Comparison of ENCODE assay signal across 16 cellular contexts in the genomic region with DNA sequence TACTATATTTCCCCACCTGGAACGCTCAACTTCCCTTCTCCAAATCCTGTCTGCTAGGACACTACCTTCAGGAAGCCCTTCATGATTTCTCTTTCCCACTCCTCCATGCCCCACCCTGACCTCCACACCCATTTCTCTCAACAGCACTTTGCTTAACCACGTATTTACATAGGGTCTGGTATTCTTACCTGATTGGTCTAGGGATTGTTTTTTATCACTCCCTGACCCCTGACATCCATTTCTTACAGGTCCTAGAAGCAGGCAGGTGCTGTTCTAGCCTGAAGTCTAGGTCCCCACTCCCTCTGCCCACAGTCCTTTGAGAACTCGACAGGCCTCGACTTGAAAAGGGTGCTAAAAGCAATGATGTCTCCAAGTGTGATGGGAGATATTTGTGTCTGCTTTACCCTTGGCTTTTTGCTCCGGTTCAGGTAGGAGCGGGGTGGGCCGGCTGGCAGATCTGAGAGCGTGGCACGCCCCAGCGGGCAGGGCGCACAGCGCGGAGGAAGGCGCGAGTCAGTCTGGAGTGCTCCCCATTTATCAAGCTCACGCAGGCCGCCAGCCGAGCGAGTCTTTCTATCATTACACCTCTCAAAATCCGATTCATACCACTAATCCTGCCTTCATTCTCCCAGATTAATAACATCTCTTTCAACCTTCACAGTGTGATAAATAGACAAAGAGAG. TPM values are rescaled to one million over a fixed set of nuclear protein-coding genes. Genes with fewer than 3 reads are reported as not detected.
DNase-seq lines count a peak whose midpoint lies in the region; ATAC-seq and TF ChIP-seq lines count a peak whose summit lies in the region.
"Had no signal": no experiment of that assay in that cellular context is flagged by ENCODE, and none has a peak within 500 bp of the region (broad histone marks: within the 10 kb centered on the region; RNA-seq: fewer than 3 reads in every experiment).

No MANE protein-coding gene starts in this region.

- H3K79me2 ChIP-seq in GM23338 (replicated peaks; ENCODE audit: insufficient read depth): peaks cover 3% of the 10 kb centered on the region; the same call in 1 of the 2 replicates

- peak overlapping the region; percentile 18 for H3K4me2 ChIP-seq in GM23338

- H3K9me3 Mint-ChIP-seq in GM23338 (no peaks in the 10 kb centered on the region), endothelial cell (ENCODE audit: unreplicated experiment) (no peaks in the 10 kb centered on the region)
- H3K9me3 Mint-ChIP-seq: activated naive CD8-positive, alpha-beta T cell treated with anti-CD3 and anti-CD28 coated beads for 36 hours had no signal

- peak overlapping the region; percentile 11 for H3K9ac ChIP-seq in rectal smooth muscle tissue (ENCODE audit: low read length)

- no peak overlapping the region for H3K4me3 ChIP-seq in GM23338
- H3K4me3 ChIP-seq in rectal smooth muscle tissue (ENCODE audit: low read length): peak overlapping the region; percentile 28
- H3K4me3 ChIP-seq: body of pancreas had no signal

- H3K36me3 Mint-ChIP-seq in GM23338 (ENCODE audit: low read depth) (no peaks in the 10 kb centered on the region; the same call in 2 of the 3 replicates), endothelial cell (ENCODE audit: low read depth, unreplicated experiment) (peaks cover 13% of the 10 kb centered on the region)

- H3K4me1 Mint-ChIP-seq in GM23338 (peaks cover 76% of the 10 kb centered on the region), endothelial cell (ENCODE audit: unreplicated experiment) (peaks cover 40% of the 10 kb centered on the region)

- H3K27me3 ChIP-seq in GM23338 (ENCODE audit: insufficient read depth): no peaks in the 10 kb centered on the region
- H3K27me3 ChIP-seq in rectal smooth muscle tissue (ENCODE audit: control insufficient read depth, insufficient read depth, low read length): no peaks in the 10 kb centered on the region
- H3K27me3 ChIP-seq: body of pancreas had no signal

- H3K4me3 Mint-ChIP-seq in GM23338: peak overlapping the region; percentile 33
- no peak overlapping the region for H3K4me3 Mint-ChIP-seq in endothelial cell (ENCODE audit: unreplicated experiment)
- H3K4me3 Mint-ChIP-seq: activated naive CD8-positive, alpha-beta T cell treated with anti-CD3 and anti-CD28 coated beads for 36 hours had no signal

- H3K27ac ChIP-seq in GM23338 (ENCODE audit: low read depth) (peak overlapping the region; percentile 72; the same call in 1 of the 2 replicates), rectal smooth muscle tissue (ENCODE audit: low read depth, low read length) (no peak overlapping the region)
- H3K27ac ChIP-seq: body of pancreas had no signal

- no peak for DNase-seq in GM23338 (ENCODE audit: low spot score)
- peak; percentile 97 for DNase-seq in NCI-H510A (lab: John Stamatoyannopoulos, UW)
- no peak for DNase-seq in endothelial cell (ENCODE audit: low spot score)
- DNase-seq in amygdala (lab: John Stamatoyannopoulos, UW): no peak
- DNase-seq in 8988T: no peak
- no peak for DNase-seq in NCI-H2081 treated with DMSO at 0.1 percent for 48 hours (lab: John Stamatoyannopoulos, UW)
- DNase-seq: activated CD4-positive, CD25-positive, alpha-beta regulatory T cell; activated naive CD8-positive, alpha-beta T cell treated with anti-CD3 and anti-CD28 coated beads for 36 hours; body of pancreas; midbrain; NCI-H1694 treated with DMSO at 0.1 percent for 48 hours; NCI-H524; stimulated activated CD4-positive, alpha-beta T cell treated with anti-CD3 and anti-CD28 coated beads, Interleukin-2, amount 100 ng/mL, for 24 hours; T-helper 2 cell had no signal

- ATAC-seq in GM23338 (peak; percentile 31), HG02798 (IDR thresholded peaks at IDR 0.05; ENCODE audit: poor library complexity, unreplicated experiment) (no peak)
- ATAC-seq: body of pancreas had no signal

- H3K27me3 Mint-ChIP-seq in GM23338 (ENCODE audit: insufficient read depth, low read depth, poor library complexity): peaks cover 16% of the 10 kb centered on the region
- H3K27me3 Mint-ChIP-seq in endothelial cell (ENCODE audit: unreplicated experiment): peaks cover 10% of the 10 kb centered on the region
- H3K27me3 Mint-ChIP-seq: activated naive CD8-positive, alpha-beta T cell treated with anti-CD3 and anti-CD28 coated beads for 36 hours had no signal

- no peaks in the 10 kb centered on the region for H3F3A ChIP-seq in GM23338 (replicated peaks; ENCODE audit: low read depth)

- H3K36me3 ChIP-seq in GM23338 (ENCODE audit: insufficient read depth) (no peaks in the 10 kb centered on the region), rectal smooth muscle tissue (ENCODE audit: control insufficient read depth, insufficient read depth, low read length) (no peaks in the 10 kb centered on the region)

- TF ChIP-seq CTCF in GM23338 (conservative IDR thresholded peaks at IDR 0.05; ENCODE audit: low read depth in 2 of 2): no peak
- no peak for TF ChIP-seq CTCF in endothelial cell (IDR thresholded peaks at IDR 0.05; ENCODE audit: unreplicated experiment)

- peak overlapping the region; percentile 50; the same call in 1 of the 2 replicates for H3K27ac Mint-ChIP-seq in GM23338
- peak overlapping the region; percentile 11 for H3K27ac Mint-ChIP-seq in endothelial cell (ENCODE audit: unreplicated experiment)
- H3K27ac Mint-ChIP-seq: activated naive CD8-positive, alpha-beta T cell treated with anti-CD3 and anti-CD28 coated beads for 36 hours had no signal

- peaks cover 24% of the 10 kb centered on the region for H3K4me1 ChIP-seq in GM23338 (ENCODE audit: insufficient read depth)
- no peaks in the 10 kb centered on the region for H3K4me1 ChIP-seq in rectal smooth muscle tissue (ENCODE audit: control insufficient read depth, insufficient read depth, low read length)
- H3K4me1 ChIP-seq: body of pancreas had no signal

- no peak overlapping the region for H2AFZ ChIP-seq in GM23338

- no peaks in the 10 kb centered on the region for H3K9me2 ChIP-seq in GM23338 (ENCODE audit: insufficient read depth)

- H4K20me1 ChIP-seq in GM23338 (replicated peaks; ENCODE audit: insufficient read depth): peaks cover 5% of the 10 kb centered on the region; the same call in 1 of the 2 replicates

TF ChIP-seq in GM23338, 12 proteins besides CTCF, POLR2A, EP300 and RAD21 (continues in another document):
- TF ChIP-seq NANOG (IDR thresholded peaks at IDR 0.05; ENCODE audit: borderline replicate concordance) (no peak), ZNF114 (CRISPR knock-in tag; IDR thresholded peaks at IDR 0.05) (no peak), EZH2phosphoT487 (IDR thresholded peaks at IDR 0.05; ENCODE audit: unreplicated experiment) (no peak), ZNF331 (CRISPR knock-in tag; IDR thresholded peaks at IDR 0.05; ENCODE audit: low read depth) (no peak)
- TF ChIP-seq, protein P1, sequence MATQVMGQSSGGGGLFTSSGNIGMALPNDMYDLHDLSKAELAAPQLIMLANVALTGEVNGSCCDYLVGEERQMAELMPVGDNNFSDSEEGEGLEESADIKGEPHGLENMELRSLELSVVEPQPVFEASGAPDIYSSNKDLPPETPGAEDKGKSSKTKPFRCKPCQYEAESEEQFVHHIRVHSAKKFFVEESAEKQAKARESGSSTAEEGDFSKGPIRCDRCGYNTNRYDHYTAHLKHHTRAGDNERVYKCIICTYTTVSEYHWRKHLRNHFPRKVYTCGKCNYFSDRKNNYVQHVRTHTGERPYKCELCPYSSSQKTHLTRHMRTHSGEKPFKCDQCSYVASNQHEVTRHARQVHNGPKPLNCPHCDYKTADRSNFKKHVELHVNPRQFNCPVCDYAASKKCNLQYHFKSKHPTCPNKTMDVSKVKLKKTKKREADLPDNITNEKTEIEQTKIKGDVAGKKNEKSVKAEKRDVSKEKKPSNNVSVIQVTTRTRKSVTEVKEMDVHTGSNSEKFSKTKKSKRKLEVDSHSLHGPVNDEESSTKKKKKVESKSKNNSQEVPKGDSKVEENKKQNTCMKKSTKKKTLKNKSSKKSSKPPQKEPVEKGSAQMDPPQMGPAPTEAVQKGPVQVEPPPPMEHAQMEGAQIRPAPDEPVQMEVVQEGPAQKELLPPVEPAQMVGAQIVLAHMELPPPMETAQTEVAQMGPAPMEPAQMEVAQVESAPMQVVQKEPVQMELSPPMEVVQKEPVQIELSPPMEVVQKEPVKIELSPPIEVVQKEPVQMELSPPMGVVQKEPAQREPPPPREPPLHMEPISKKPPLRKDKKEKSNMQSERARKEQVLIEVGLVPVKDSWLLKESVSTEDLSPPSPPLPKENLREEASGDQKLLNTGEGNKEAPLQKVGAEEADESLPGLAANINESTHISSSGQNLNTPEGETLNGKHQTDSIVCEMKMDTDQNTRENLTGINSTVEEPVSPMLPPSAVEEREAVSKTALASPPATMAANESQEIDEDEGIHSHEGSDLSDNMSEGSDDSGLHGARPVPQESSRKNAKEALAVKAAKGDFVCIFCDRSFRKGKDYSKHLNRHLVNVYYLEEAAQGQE (IDR thresholded peaks at IDR 0.05; ENCODE audit: unreplicated experiment): no peak
- TF ChIP-seq, protein P2, sequence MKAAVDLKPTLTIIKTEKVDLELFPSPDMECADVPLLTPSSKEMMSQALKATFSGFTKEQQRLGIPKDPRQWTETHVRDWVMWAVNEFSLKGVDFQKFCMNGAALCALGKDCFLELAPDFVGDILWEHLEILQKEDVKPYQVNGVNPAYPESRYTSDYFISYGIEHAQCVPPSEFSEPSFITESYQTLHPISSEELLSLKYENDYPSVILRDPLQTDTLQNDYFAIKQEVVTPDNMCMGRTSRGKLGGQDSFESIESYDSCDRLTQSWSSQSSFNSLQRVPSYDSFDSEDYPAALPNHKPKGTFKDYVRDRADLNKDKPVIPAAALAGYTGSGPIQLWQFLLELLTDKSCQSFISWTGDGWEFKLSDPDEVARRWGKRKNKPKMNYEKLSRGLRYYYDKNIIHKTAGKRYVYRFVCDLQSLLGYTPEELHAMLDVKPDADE (IDR thresholded peaks at IDR 0.05): no peak

RNA-seq across cellular contexts. Expression of a gene that starts 47.7 kb away (rescaled TPM):
- total RNA-seq in GM23338 (2014; rRNA removed; shearing (Covaris generic)): 38.8 and 40.0 TPM in 2 replicates
- polyA plus RNA-seq in GM23338 (2016; fragmentation: Nextera tagmentation; extraction: Ambion mirVana): 27.9 and 32.6 TPM in 2 replicates
- total RNA-seq in endothelial cell (ENCODE audit: unreplicated experiment): 87.9 TPM
